Comparison of ENCODE assay signal across 1 cellular context in genomic region chr3:170357176-170357919, GRCh38.
TF ChIP-seq lines count a peak whose summit lies in the region.

TSS of gene SKIL (plus strand) at chr3:170357715. CDS start at chr3:170360332, 2,617 bp downstream.

TF ChIP-seq in A549, 52 proteins besides CTCF, POLR2A, EP300 and RAD21 (continued from another document):
- TF ChIP-seq HMGXB4 (CRISPR knock-in tag; IDR thresholded peaks at IDR 0.05; ENCODE audit: borderline replicate concordance) (no peak), RFX5 (IDR thresholded peaks at IDR 0.05) (0 out of 2 replicates have a peak, but pooled peaks have one; percentile 20), ATOH8 (CRISPR knock-in tag; IDR thresholded peaks at IDR 0.05; ENCODE audit: low read depth) (no peak), NR3C1 (IDR thresholded peaks at IDR 0.05) (no peak)
